Comparison of ENCODE assay signal across 8 cellular contexts in the genomic region with DNA sequence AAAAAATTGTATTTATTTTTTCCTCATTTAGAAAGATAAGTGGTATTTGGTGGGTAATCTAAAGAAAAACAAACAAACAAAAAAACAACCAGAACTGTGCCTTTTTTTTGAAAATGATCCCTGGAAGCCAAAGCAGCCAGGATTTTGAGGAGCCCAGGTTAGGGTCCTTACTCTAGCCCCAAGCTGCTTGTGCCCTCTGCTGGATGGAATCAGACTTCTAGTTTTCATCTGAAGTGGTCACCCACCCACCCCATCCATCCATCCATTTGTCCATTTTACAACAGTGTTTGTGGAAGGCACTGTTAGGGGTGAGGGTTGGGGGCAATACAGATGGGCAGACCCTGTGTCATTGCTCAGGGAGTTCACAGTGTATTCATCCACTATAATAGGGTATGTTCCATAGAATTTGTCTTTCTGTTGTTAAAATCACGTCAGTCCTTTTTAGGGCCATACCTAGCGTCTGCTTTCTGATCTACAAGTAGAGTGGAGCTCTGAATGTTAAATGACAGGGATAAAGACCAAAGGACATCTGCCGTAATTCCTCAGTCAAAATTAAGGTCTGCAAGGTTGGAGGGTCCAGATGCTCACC. TPM values are rescaled to one million over a fixed set of nuclear protein-coding genes. Genes with fewer than 3 reads are reported as not detected.
DNase-seq lines count a peak whose midpoint lies in the region; ATAC-seq and TF ChIP-seq lines count a peak whose summit lies in the region.

No MANE protein-coding gene starts in this region.

- no peak overlapping the region for H3K9ac ChIP-seq in fibroblast of lung (ENCODE audit: insufficient read depth, low read length)

- ATAC-seq in stimulated activated naive CD8-positive, alpha-beta T cell treated with anti-CD3 and anti-CD28 coated beads, Interleukin-15, amount 100 ng/mL, for 72 hours = no peak
- ATAC-seq in GM18502 (IDR thresholded peaks at IDR 0.05; ENCODE audit: poor library complexity, unreplicated experiment) (no peak), GM21381 (IDR thresholded peaks at IDR 0.05; ENCODE audit: unreplicated experiment) (no peak)

- H3K27me3 Mint-ChIP-seq in HFFc6 (ENCODE audit: insufficient read depth) = no peaks in the 10 kb centered on the region; the same call in 1 of the 2 replicates
- no peaks in the 10 kb centered on the region for H3K27me3 Mint-ChIP-seq in stimulated activated naive CD8-positive, alpha-beta T cell treated with anti-CD3 and anti-CD28 coated beads, Interleukin-15, amount 100 ng/mL, for 72 hours

- peaks cover 45% of the 10 kb centered on the region for H3K79me2 ChIP-seq in fibroblast of lung (ENCODE audit: control insufficient read depth, insufficient read depth, low read length)

- peaks cover 2% of the 10 kb centered on the region for H3K4me1 ChIP-seq in fibroblast of lung (ENCODE audit: control insufficient read depth, extremely low read depth, insufficient read depth, low read length)

- peak overlapping the region; percentile 65; the same call in 1 of the 2 replicates for H3K27ac Mint-ChIP-seq in HFFc6
- no peak overlapping the region for H3K27ac Mint-ChIP-seq in stimulated activated naive CD8-positive, alpha-beta T cell treated with anti-CD3 and anti-CD28 coated beads, Interleukin-15, amount 100 ng/mL, for 72 hours

- no peaks in the 10 kb centered on the region for H3K27me3 ChIP-seq in fibroblast of lung (ENCODE audit: control insufficient read depth, insufficient read depth, low read length)

- no peak overlapping the region for H3K4me3 ChIP-seq in fibroblast of lung (replicated peaks in 1 of 4; ENCODE audit: control extremely low read depth in 1 of 4, insufficient read depth in 1 of 4, low read depth in 3 of 4, low read length in 4 of 4)

- no peaks in the 10 kb centered on the region for H4K20me1 ChIP-seq in fibroblast of lung (ENCODE audit: control insufficient read depth, extremely low read depth, insufficient read depth, low read length)

- peaks cover 52% of the 10 kb centered on the region for H3K4me1 Mint-ChIP-seq in HFFc6 (ENCODE audit: low read depth)
- H3K4me1 Mint-ChIP-seq in stimulated activated naive CD8-positive, alpha-beta T cell treated with anti-CD3 and anti-CD28 coated beads, Interleukin-15, amount 100 ng/mL, for 72 hours = peaks cover 40% of the 10 kb centered on the region

- H3K4me3 Mint-ChIP-seq in HFFc6 = no peak overlapping the region
- H3K4me3 Mint-ChIP-seq in stimulated activated naive CD8-positive, alpha-beta T cell treated with anti-CD3 and anti-CD28 coated beads, Interleukin-15, amount 100 ng/mL, for 72 hours = no peak overlapping the region

- no peak overlapping the region for H3K27ac ChIP-seq in fibroblast of lung (ENCODE audit: insufficient read depth, low read length)

- H3K9me3 ChIP-seq in fibroblast of lung (ENCODE audit: control insufficient read depth, insufficient read depth, low read depth, low read length) = no peaks in the 10 kb centered on the region

- peaks cover 3% of the 10 kb centered on the region for H3K36me3 ChIP-seq in fibroblast of lung (ENCODE audit: control insufficient read depth, insufficient read depth, low read length)

- H3K9me3 Mint-ChIP-seq in HFFc6 = no peaks in the 10 kb centered on the region
- H3K9me3 Mint-ChIP-seq in stimulated activated naive CD8-positive, alpha-beta T cell treated with anti-CD3 and anti-CD28 coated beads, Interleukin-15, amount 100 ng/mL, for 72 hours = no peaks in the 10 kb centered on the region

- DNase-seq in NCI-H345 (lab: John Stamatoyannopoulos, UW) (peak; percentile 33), NCI-H345 treated with DMSO at 0.1 percent for 48 hours (lab: John Stamatoyannopoulos, UW; ENCODE audit: unreplicated experiment) (no peak), HFFc6 (no peak), RPMI7951 (ENCODE audit: low read depth) (peak; percentile 42), fibroblast of lung (ENCODE audit: low read depth in 2 of 2) (peak; percentile 41 to 76)
- DNase-seq in stimulated activated naive CD8-positive, alpha-beta T cell treated with anti-CD3 and anti-CD28 coated beads, Interleukin-15, amount 100 ng/mL, for 72 hours = peak; percentile 11 to 29

- H2AFZ ChIP-seq in fibroblast of lung (ENCODE audit: low read length) = no peak overlapping the region

- TF ChIP-seq CTCF in HFFc6 (IDR thresholded peaks at IDR 0.05) (peak; percentile 82), fibroblast of lung (conservative IDR thresholded peaks at IDR 0.05 in 1 of 2, IDR thresholded peaks at IDR 0.05 in 1 of 2; ENCODE audit: low read depth in 1 of 2, low read length in 2 of 2) (peak; percentile 63 to 74)

- H3K4me2 ChIP-seq in fibroblast of lung (ENCODE audit: extremely low read depth, insufficient read depth, low read length) = peak overlapping the region; percentile 8

- H3K36me3 Mint-ChIP-seq in HFFc6 (ENCODE audit: low read depth) = peaks cover 20% of the 10 kb centered on the region

RNA-seq across cellular contexts. Expression of gene LRRC42, which starts 3.0 kb away (rescaled TPM):
- 10 to 100 TPM; 36.3 to 44.2 (median 42.2) TPM for total RNA-seq in HFFc6 (2021; fragmentation: NEBNext Ultra II Directional; extraction: Animal tissue kit (Norgen Biotek cat#: 25700))
- total RNA-seq in RPMI7951 (2014; rRNA removed; shearing (Covaris generic)) = 51.3 and 57.8 TPM in 2 replicates
- 29.8 and 34.0 TPM in 2 replicates for total RNA-seq in fibroblast of lung
- 40.5 and 50.2 TPM in 2 replicates for polyA plus RNA-seq in fibroblast of lung
- polyA plus RNA-seq in fibroblast of lung (2012) = 44.1 and 44.2 TPM in 2 replicates
- 21.4 and 44.4 TPM in 2 replicates for polyA minus RNA-seq in fibroblast of lung (ENCODE audit: low replicate concordance)

RNA-seq across cellular contexts. Expression of gene IFT25, which starts 3.6 kb away (rescaled TPM):
- total RNA-seq in HFFc6 (2021; fragmentation: NEBNext Ultra II Directional; extraction: Animal tissue kit (Norgen Biotek cat#: 25700)) = 10 to 100 TPM; 20.9 to 36.9 (median 35.1) TPM
- 100 and 107 TPM in 2 replicates for total RNA-seq in RPMI7951 (2014; rRNA removed; shearing (Covaris generic))
- total RNA-seq in fibroblast of lung = 18.7 and 27.6 TPM in 2 replicates
- polyA plus RNA-seq in fibroblast of lung = 37.6 and 40.4 TPM in 2 replicates
- 40.6 and 43.2 TPM in 2 replicates for polyA plus RNA-seq in fibroblast of lung (2012)
- not detected in 2 replicates for polyA minus RNA-seq in fibroblast of lung (ENCODE audit: low replicate concordance)

RNA-seq across cellular contexts. Expression of gene DIO1, which starts 55.1 kb away (rescaled TPM):
- not detected for total RNA-seq in HFFc6 (2021; fragmentation: NEBNext Ultra II Directional; extraction: Animal tissue kit (Norgen Biotek cat#: 25700))
- 0.39 TPM in 1 of 2 replicates, not detected in the other for total RNA-seq in RPMI7951 (2014; rRNA removed; shearing (Covaris generic))
- total RNA-seq in fibroblast of lung = not detected in 2 replicates
- polyA plus RNA-seq in fibroblast of lung = not detected in 2 replicates
- not detected in 2 replicates for polyA plus RNA-seq in fibroblast of lung (2012)
- polyA minus RNA-seq in fibroblast of lung (ENCODE audit: low replicate concordance) = not detected in 2 replicates

RNA-seq across cellular contexts. Expression of gene YIPF1, which starts 59.5 kb away (rescaled TPM):
- 10 to 100 TPM; 22.8 to 29.3 (median 26.8) TPM for total RNA-seq in HFFc6 (2021; fragmentation: NEBNext Ultra II Directional; extraction: Animal tissue kit (Norgen Biotek cat#: 25700))
- 29.0 and 32.3 TPM in 2 replicates for total RNA-seq in RPMI7951 (2014; rRNA removed; shearing (Covaris generic))
- 31.3 and 39.8 TPM in 2 replicates for total RNA-seq in fibroblast of lung
- polyA plus RNA-seq in fibroblast of lung = 31.4 and 34.7 TPM in 2 replicates
- 24.3 and 24.7 TPM in 2 replicates for polyA plus RNA-seq in fibroblast of lung (2012)
- 23.9 and 25.1 TPM in 2 replicates for polyA minus RNA-seq in fibroblast of lung (ENCODE audit: low replicate concordance)

Comparison
In these comparisons a context has a peak if more than half of its experiments do, and no peak if none do; other contexts are left out.
1. DNase-seq: peak in NCI-H345 (single experiment), RPMI7951 (single experiment), fibroblast of lung (2 of 2) and stimulated activated naive CD8-positive, alpha-beta T cell treated with anti-CD3 and anti-CD28 coated beads, Interleukin-15, amount 100 ng/mL, for 72 hours (2 of 2); none in NCI-H345 treated with DMSO at 0.1 percent for 48 hours (single experiment) and HFFc6 (single experiment).